1 cellular context compared by ENCODE assay signal in genomic region chr17:731943-732787, GRCh38.
TF ChIP-seq lines count a peak whose summit lies in the region.

Gene TLCD3A, plus strand, starts transcription at chr17:732596. Its CDS starts 52 bp downstream, at chr17:732648.

TF ChIP-seq in GM23338, 12 proteins besides CTCF, POLR2A, EP300 and RAD21 (continued from another document):
- TF ChIP-seq ZNF462 (CRISPR knock-in tag; IDR thresholded peaks at IDR 0.05) (no peak), CREB1 (CRISPR knock-in tag; IDR thresholded peaks at IDR 0.05; ENCODE audit: low read depth) (no peak)
